21 cellular contexts compared by ENCODE assay signal in genomic region chr12:64995831-64996230, GRCh38.
DNase-seq lines count a peak whose midpoint lies in the region; ATAC-seq and TF ChIP-seq lines count a peak whose summit lies in the region.
"Had no signal": no experiment of that assay in that cellular context is flagged by ENCODE, and none has a peak within 500 bp of the region (broad histone marks: within the 10 kb centered on the region; RNA-seq: fewer than 3 reads in every experiment).

No MANE protein-coding gene starts in this region.

- CTCF ChIA-PET in RWPE1 (lab: Yijun Ruan, JAX): interaction anchor here (0.6 kb wide), 1 partner anchor 51 kb away, joined by 3 read pairs; no protein-coding TSS in a partner anchor

- in situ Hi-C loops in GM13976 (cut with MboI; ENCODE audit: low sequenced_read_pairs, unreplicated experiment): no loop called here

- H3K27ac ChIP-seq in RWPE1: peak overlapping the region; percentile 71

- POLR2A ChIA-PET in RWPE1 (lab: Yijun Ruan, JAX; ENCODE audit: low non-redundant PET): no interaction called here

- TF ChIP-seq CTCF in RWPE1 (conservative IDR thresholded peaks at IDR 0.05; ENCODE audit: low read depth) (no peak), choroid plexus epithelial cell (conservative IDR thresholded peaks at IDR 0.05; ENCODE audit: low read depth, low read length) (no peak), GM13976 (IDR thresholded peaks at IDR 0.05; ENCODE audit: borderline replicate concordance, control extremely low read depth, extremely low read depth, insufficient read depth, missing control alignments) (no peak)

- H3K4me3 ChIP-seq in choroid plexus epithelial cell (ENCODE audit: low read depth, low read length): no peak overlapping the region

- ATAC-seq in HG02870 (IDR thresholded peaks at IDR 0.05; ENCODE audit: unreplicated experiment): no peak
- ATAC-seq in GM21619 (IDR thresholded peaks at IDR 0.05; ENCODE audit: unreplicated experiment): no peak
- ATAC-seq in HG02759 (IDR thresholded peaks at IDR 0.05; ENCODE audit: unreplicated experiment): no peak
- ATAC-seq: HepG2, SK-N-SH treated with all-trans-retinoic acid at 6 μM for 48 hours had no signal

- DNase-seq in RWPE1 (ENCODE audit: low spot score) (peak; percentile 65), choroid plexus epithelial cell (ENCODE audit: low read depth) (peak; percentile 7), iris pigment epithelial cell (ENCODE audit: low read depth) (peak; percentile 15), GM13976 (ENCODE audit: low spot score) (no peak)
- DNase-seq: ACHN, C1 segment of cervical spinal cord, DMS79 treated with DMSO at 0.1 percent for 48 hours, H9, KG1, NCI-H1417, NCI-H187, NCI-H2107, NCI-H510A, NCI-H774, OCI-M1, SIG-M5 had no signal
